In genomic region chr7:50119815-50120637, GRCh38 we compare ENCODE assay signal across 8 cellular contexts. TPM values are rescaled to one million over a fixed set of nuclear protein-coding genes. Genes with fewer than 3 reads are reported as not detected.
A peak's percentile ranks its signal among the peaks of the same experiment; 100 is the strongest.
DNase-seq lines count a peak whose midpoint lies in the region; ATAC-seq and TF ChIP-seq lines count a peak whose summit lies in the region.

No MANE protein-coding gene starts in this region.

- no peak for TF ChIP-seq POLR2A in NB4 (IDR thresholded peaks at IDR 0.05; ENCODE audit: extremely low read depth, insufficient read length)

- peak; percentile 68 for ATAC-seq in GM21825 (IDR thresholded peaks at IDR 0.05; ENCODE audit: unreplicated experiment)
- ATAC-seq in Right ventricle myocardium inferior = no peak
- ATAC-seq in HG02981 (IDR thresholded peaks at IDR 0.05; ENCODE audit: unreplicated experiment) = no peak

- H3K9me3 Mint-ChIP-seq in activated naive CD4-positive, alpha-beta T cell treated with anti-CD3 and anti-CD28 coated beads, Interleukin-2, amount 10 ng/mL, durations not matched to agents 7 days and 5 days = no peaks in the 10 kb centered on the region

- no peak overlapping the region for H3K4me3 Mint-ChIP-seq in activated naive CD4-positive, alpha-beta T cell treated with anti-CD3 and anti-CD28 coated beads, Interleukin-2, amount 10 ng/mL, durations not matched to agents 7 days and 5 days

- CTCF ChIA-PET in activated naive CD4-positive, alpha-beta T cell treated with anti-CD3 and anti-CD28 coated beads, Interleukin-2, amount 10 ng/mL, durations not matched to agents 7 days and 5 days (lab: Charles Lee) = interaction anchor here (0.7 to 5.0 kb wide), 5 partner anchors 15 to 1041 kb away, joined by 3 to 39 read pairs (median 4); no protein-coding TSS in a partner anchor

- peak; percentile 65 for TF ChIP-seq CTCF in GM12875 (IDR thresholded peaks at IDR 0.05; ENCODE audit: borderline replicate concordance, insufficient read depth, low read depth, low read length)
- peak; percentile 88 for TF ChIP-seq CTCF in NB4 (IDR thresholded peaks at IDR 0.05; ENCODE audit: low read depth, low read length)

- peak; percentile 62 for DNase-seq in NB4 (ENCODE audit: low read depth)
- DNase-seq in activated naive CD4-positive, alpha-beta T cell treated with anti-CD3 and anti-CD28 coated beads, Interleukin-2, amount 10 ng/mL, durations not matched to agents 7 days and 5 days = peak; percentile 60
- peak; percentile 49 for DNase-seq in stimulated activated CD8-positive, alpha-beta memory T cell treated with anti-CD3 and anti-CD28 coated beads, Interleukin-4, amount 100 ng/mL, for 48 hours
- no peak for DNase-seq in Right ventricle myocardium inferior (ENCODE audit: missing footprints)
- no peak for DNase-seq in NCI-H446 (lab: John Stamatoyannopoulos, UW)

- no peak overlapping the region for H3K27ac Mint-ChIP-seq in activated naive CD4-positive, alpha-beta T cell treated with anti-CD3 and anti-CD28 coated beads, Interleukin-2, amount 10 ng/mL, durations not matched to agents 7 days and 5 days

- no peaks in the 10 kb centered on the region for H3K36me3 Mint-ChIP-seq in activated naive CD4-positive, alpha-beta T cell treated with anti-CD3 and anti-CD28 coated beads, Interleukin-2, amount 10 ng/mL, durations not matched to agents 7 days and 5 days

- H3K4me3 ChIP-seq in GM12875 (ENCODE audit: low read depth, low read length) = no peak overlapping the region
- no peak overlapping the region for H3K4me3 ChIP-seq in NB4 (ENCODE audit: low read depth, low read length)

- intact Hi-C loops in Right ventricle myocardium inferior (cut with DNase I) = no loop called here

- peaks cover 10% of the 10 kb centered on the region for H3K27me3 Mint-ChIP-seq in activated naive CD4-positive, alpha-beta T cell treated with anti-CD3 and anti-CD28 coated beads, Interleukin-2, amount 10 ng/mL, durations not matched to agents 7 days and 5 days

- no peaks in the 10 kb centered on the region for H3K4me1 Mint-ChIP-seq in activated naive CD4-positive, alpha-beta T cell treated with anti-CD3 and anti-CD28 coated beads, Interleukin-2, amount 10 ng/mL, durations not matched to agents 7 days and 5 days

RNA-seq across cellular contexts. Expression of gene ZPBP, which starts 27.0 kb away (rescaled TPM):
- not detected for total RNA-seq in Right ventricle myocardium inferior

Comparison
In these comparisons a context has a peak if more than half of its experiments do, and no peak if none do; other contexts are left out.
1. DNase-seq: peak in NB4 (single experiment), activated naive CD4-positive, alpha-beta T cell treated with anti-CD3 and anti-CD28 coated beads, Interleukin-2, amount 10 ng/mL, durations not matched to agents 7 days and 5 days (single experiment) and stimulated activated CD8-positive, alpha-beta memory T cell treated with anti-CD3 and anti-CD28 coated beads, Interleukin-4, amount 100 ng/mL, for 48 hours (single experiment); none in Right ventricle myocardium inferior (single experiment) and NCI-H446 (0 of 2).